ENCODE assay signal across 7 cellular contexts in genomic region chr17:33809748-33810147, GRCh38.
"Had no signal": no experiment of that assay in that cellular context is flagged by ENCODE, and none has a peak within 500 bp of the region (broad histone marks: within the 10 kb centered on the region; RNA-seq: fewer than 3 reads in every experiment).

No MANE protein-coding gene starts in this region.

- H3K27ac ChIP-seq: HL-60 had no signal

- DNase-seq: IMR-90, KBM-7, KG1 had no signal

- ATAC-seq: HepG2, K562 had no signal

- FAIRE-seq: HepG2, HTR-8/SVneo, K562 had no signal

- H3K4me3 ChIP-seq: K562 had no signal
